9 cellular contexts compared by ENCODE assay signal in the genomic region with DNA sequence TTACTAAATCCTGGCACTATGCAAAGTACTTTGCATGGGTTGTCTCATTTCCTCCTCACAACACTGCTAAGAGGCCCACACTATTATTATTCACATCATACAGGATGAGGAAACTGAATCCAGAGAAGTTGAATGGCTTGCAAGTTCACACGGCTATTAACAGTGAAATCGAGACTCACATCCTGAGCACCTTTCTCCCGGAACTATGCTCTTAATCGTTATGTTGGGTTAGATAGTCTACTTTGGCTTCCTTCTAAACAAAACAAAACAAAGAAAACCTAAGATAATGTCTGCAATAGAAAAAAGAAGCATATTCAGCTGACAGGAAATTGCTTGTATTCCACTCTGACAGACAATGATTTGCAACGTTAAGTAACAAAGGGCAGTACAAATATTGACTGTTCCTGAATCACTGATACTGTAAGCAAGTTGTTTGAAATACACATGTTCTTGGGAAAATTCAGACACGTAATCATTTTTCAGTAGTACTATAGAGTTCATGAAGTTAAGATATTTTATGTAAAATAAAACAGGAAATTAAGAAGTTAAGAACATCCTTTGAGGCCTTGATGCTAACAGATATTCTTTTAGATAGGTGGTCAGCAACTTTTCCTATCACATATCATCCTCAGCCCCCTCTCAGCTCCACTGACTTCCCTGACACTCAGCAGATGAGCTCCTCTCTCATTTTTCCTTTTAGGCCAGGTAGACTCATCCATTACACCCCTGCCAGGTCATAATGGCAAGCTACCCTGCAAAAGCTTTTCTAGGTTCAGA. TPM values are rescaled to one million over a fixed set of nuclear protein-coding genes. Genes with fewer than 3 reads are reported as not detected.
A peak's percentile ranks its signal among the peaks of the same experiment; 100 is the strongest.
DNase-seq lines count a peak whose midpoint lies in the region; ATAC-seq and TF ChIP-seq lines count a peak whose summit lies in the region.
"Had no signal": no experiment of that assay in that cellular context is flagged by ENCODE, and none has a peak within 500 bp of the region (broad histone marks: within the 10 kb centered on the region; RNA-seq: fewer than 3 reads in every experiment).

No MANE protein-coding gene starts in this region.

- H3K27me3 ChIP-seq in left ventricle myocardium inferior (ENCODE audit: low read depth), result no peaks in the 10 kb centered on the region
- H3K27me3 ChIP-seq in right atrium auricular region, result no peaks in the 10 kb centered on the region
- no peaks in the 10 kb centered on the region for H3K27me3 ChIP-seq in RWPE2 (ENCODE audit: insufficient read depth, poor library complexity, severe bottlenecking)
- no peaks in the 10 kb centered on the region for H3K27me3 ChIP-seq in upper lobe of right lung
- H3K27me3 ChIP-seq in SJCRH30, result no peaks in the 10 kb centered on the region
- H3K27me3 ChIP-seq in uterus, result no peaks in the 10 kb centered on the region

- ATAC-seq in RWPE2 (ENCODE audit: low read depth) (peak; percentile 82), upper lobe of right lung (no peak)

- no peaks in the 10 kb centered on the region for H3K36me3 ChIP-seq in left ventricle myocardium inferior
- H3K36me3 ChIP-seq in right atrium auricular region, result no peaks in the 10 kb centered on the region
- H3K36me3 ChIP-seq in RWPE2 (ENCODE audit: low read depth), result no peaks in the 10 kb centered on the region
- no peaks in the 10 kb centered on the region for H3K36me3 ChIP-seq in upper lobe of right lung
- H3K36me3 ChIP-seq in SJCRH30, result no peaks in the 10 kb centered on the region
- H3K36me3 ChIP-seq in uterus, result no peaks in the 10 kb centered on the region

- no peak for TF ChIP-seq CTCF in left ventricle myocardium inferior (IDR thresholded peaks at IDR 0.05; ENCODE audit: borderline replicate concordance)
- TF ChIP-seq CTCF in right atrium auricular region (IDR thresholded peaks at IDR 0.05), result no peak
- TF ChIP-seq CTCF in RWPE2 (IDR thresholded peaks at IDR 0.05; ENCODE audit: poor library complexity, severe bottlenecking), result no peak
- TF ChIP-seq CTCF in upper lobe of right lung (IDR thresholded peaks at IDR 0.05), result no peak
- no peak for TF ChIP-seq CTCF in uterus (IDR thresholded peaks at IDR 0.05)

- DNase-seq in left ventricle myocardium inferior (no peak), right atrium auricular region (ENCODE audit: low spot score) (no peak), RWPE2 (ENCODE audit: low spot score) (no peak), glomerular endothelial cell (ENCODE audit: extremely low read depth, low read depth, low spot score) (peak; percentile 100), upper lobe of right lung (no peak), amniotic stem cell (lab: John Stamatoyannopoulos, UW) (no peak), SJCRH30 (no peak), uterus (no peak)
- DNase-seq: NCI-H226 had no signal

- H3K27ac ChIP-seq in left ventricle myocardium inferior (replicated peaks), result peak overlapping the region; percentile 26
- H3K27ac ChIP-seq in right atrium auricular region, result no peak overlapping the region
- peak overlapping the region; percentile 80 for H3K27ac ChIP-seq in RWPE2 (ENCODE audit: poor library complexity, severe bottlenecking)
- peak overlapping the region; percentile 34 for H3K27ac ChIP-seq in upper lobe of right lung
- no peak overlapping the region for H3K27ac ChIP-seq in SJCRH30
- H3K27ac ChIP-seq in uterus, result no peak overlapping the region

- H3K4me1 ChIP-seq in left ventricle myocardium inferior, result peaks cover 17% of the 10 kb centered on the region
- H3K4me1 ChIP-seq in right atrium auricular region, result peaks cover 0 to 8% of the 10 kb centered on the region in 2 donors
- H3K4me1 ChIP-seq in RWPE2 (ENCODE audit: insufficient read depth, poor library complexity, severe bottlenecking), result peaks cover 25% of the 10 kb centered on the region
- H3K4me1 ChIP-seq in upper lobe of right lung, result peaks cover 27% of the 10 kb centered on the region
- 0 out of 2 replicates have a peak, but pooled peaks cover 3% of the 10 kb centered on the region for H3K4me1 ChIP-seq in SJCRH30
- no peaks in the 10 kb centered on the region for H3K4me1 ChIP-seq in uterus

- TF ChIP-seq POLR2A in uterus (IDR thresholded peaks at IDR 0.05), result no peak

- H3K4me3 ChIP-seq in left ventricle myocardium inferior (no peak overlapping the region), right atrium auricular region (no peak overlapping the region), RWPE2 (ENCODE audit: severe bottlenecking) (no peak overlapping the region), upper lobe of right lung (no peak overlapping the region), SJCRH30 (no peak overlapping the region), uterus (no peak overlapping the region)

- H3K9me3 ChIP-seq in left ventricle myocardium inferior (replicated peaks), result no peaks in the 10 kb centered on the region
- no peaks in the 10 kb centered on the region for H3K9me3 ChIP-seq in right atrium auricular region
- H3K9me3 ChIP-seq in RWPE2 (ENCODE audit: severe bottlenecking), result no peaks in the 10 kb centered on the region
- no peaks in the 10 kb centered on the region for H3K9me3 ChIP-seq in upper lobe of right lung
- no peaks in the 10 kb centered on the region for H3K9me3 ChIP-seq in SJCRH30 (replicated peaks)
- no peaks in the 10 kb centered on the region for H3K9me3 ChIP-seq in uterus

- intact Hi-C loops in left ventricle myocardium inferior (cut with micrococcal nuclease) (no loop called here), upper lobe of right lung (cut with DNase I) (no loop called here), uterus (cut with DNase I; ENCODE audit: low total_unique reads) (no loop called here)

RNA-seq across cellular contexts. Expression of a gene that starts 40.7 kb away (rescaled TPM):
- total RNA-seq in left ventricle myocardium inferior (1.9 TPM), right atrium auricular region (1 to 10 TPM; 3.9 to 5.9 TPM), glomerular endothelial cell (94.0 and 176 TPM in 2 replicates), upper lobe of right lung (3.5 TPM), uterus (1 to 10 TPM in 2 of 4 donors, not detected in 2; 1.2 to 4.7 TPM)
- not detected in 2 replicates for total RNA-seq in SJCRH30 (2014; rRNA removed; shearing (Covaris generic))

RNA-seq across cellular contexts. Expression of a gene that starts 57.6 kb away (rescaled TPM):
- total RNA-seq in left ventricle myocardium inferior, result not detected
- total RNA-seq in right atrium auricular region, result under 1 TPM in 1 of 2 donors, not detected in 1; 0.16 TPM
- total RNA-seq in glomerular endothelial cell, result 0.05 and 1.1 TPM in 2 replicates
- total RNA-seq in upper lobe of right lung, result 0.14 TPM
- 0.04 and 0.10 TPM in 2 replicates for total RNA-seq in SJCRH30 (2014; rRNA removed; shearing (Covaris generic))
- total RNA-seq in uterus, result under 1 TPM in 1 of 4 donors, not detected in 3; 0.21 TPM

Comparison
In these comparisons a context has a peak if more than half of its experiments do, and no peak if none do; other contexts are left out.
1. H3K27ac ChIP-seq: peak in left ventricle myocardium inferior (single experiment), RWPE2 (single experiment) and upper lobe of right lung (single experiment); none in right atrium auricular region (0 of 2), SJCRH30 (single experiment) and uterus (0 of 2).
2. RNA of a gene that starts 40.7 kb away (total RNA-seq): 94.0 to 176 TPM in glomerular endothelial cell; 3.9 to 5.9 TPM in right atrium auricular region, 3.5 TPM in upper lobe of right lung (single experiment), 1.9 TPM in left ventricle myocardium inferior (single experiment), 1.2 to 4.7 TPM in uterus and not detected in SJCRH30; every median in the first group is over 10 times any median in the second.